8 cellular contexts compared by ENCODE assay signal in the genomic region with DNA sequence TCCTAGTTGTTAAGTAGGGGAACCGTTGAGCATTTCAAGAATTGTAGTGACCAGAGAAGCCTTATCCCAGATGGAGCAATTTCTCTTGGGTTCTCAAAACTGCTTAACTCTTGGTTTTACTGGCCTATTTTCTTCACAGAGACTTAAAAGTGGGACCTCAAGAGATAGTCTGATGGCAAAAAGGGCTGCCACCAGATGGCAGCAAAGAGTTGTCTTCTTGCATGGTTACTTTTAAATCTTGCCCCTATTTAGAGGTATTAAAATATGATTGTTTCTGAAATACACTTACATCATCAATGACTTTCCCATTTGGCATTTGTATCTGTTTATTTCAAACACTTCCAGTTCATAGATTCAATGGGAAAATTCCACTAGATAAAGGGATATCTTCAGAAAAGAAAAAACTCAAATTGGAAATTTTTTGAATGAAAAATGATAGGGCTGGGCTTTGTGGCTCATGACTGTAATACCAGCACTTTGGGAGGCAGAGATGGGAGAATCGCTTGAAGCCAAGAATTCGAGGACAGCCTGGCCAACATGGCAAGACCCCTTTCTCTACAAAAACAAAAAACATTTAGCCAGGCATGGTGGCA.
A peak's percentile ranks its signal among the peaks of the same experiment; 100 is the strongest.
DNase-seq lines count a peak whose midpoint lies in the region; ATAC-seq, FAIRE-seq and TF ChIP-seq lines count a peak whose summit lies in the region.

No MANE protein-coding gene starts in this region.

- peak; percentile 80 to 91 for TF ChIP-seq CTCF in brain (conservative IDR thresholded peaks at IDR 0.05)

- H3K9me3 Mint-ChIP-seq in brain = no peaks in the 10 kb centered on the region
- no peaks in the 10 kb centered on the region for H3K9me3 Mint-ChIP-seq in stimulated activated memory B cell treated with anti-CD40 and anti-IgM and Interleukin-4, amounts not matched to agents 10 μg/mL and 1 μg/mL and 100 μg/mL, for 72 hours

- no peaks in the 10 kb centered on the region for H3K27me3 Mint-ChIP-seq in brain
- H3K27me3 Mint-ChIP-seq in stimulated activated memory B cell treated with anti-CD40 and anti-IgM and Interleukin-4, amounts not matched to agents 10 μg/mL and 1 μg/mL and 100 μg/mL, for 72 hours = peaks cover 10% of the 10 kb centered on the region

- H3K36me3 Mint-ChIP-seq in brain = no peaks in the 10 kb centered on the region
- H3K36me3 Mint-ChIP-seq in stimulated activated memory B cell treated with anti-CD40 and anti-IgM and Interleukin-4, amounts not matched to agents 10 μg/mL and 1 μg/mL and 100 μg/mL, for 72 hours = no peaks in the 10 kb centered on the region

- peak; percentile 66 for FAIRE-seq in islet of Langerhans (lab: Jason Lieb, UNC)

- DNase-seq in activated T-cell treated with anti-CD3 and anti-CD28 coated beads for 48 hours (ENCODE audit: low read depth) (peak; percentile 4), activated T-cell treated with anti-CD3 and anti-CD28 coated beads for 4 hours (no peak), NCI-H460 (ENCODE audit: extremely low read depth, low read depth) (peak; percentile 67)
- DNase-seq in stimulated activated CD4-positive, alpha-beta T cell treated with anti-CD3 and anti-CD28 coated beads, Interleukin-2, amount 100 ng/mL, for 48 hours = peak; percentile 38 to 39

- no peak overlapping the region for H3K4me3 Mint-ChIP-seq in brain
- H3K4me3 Mint-ChIP-seq in stimulated activated memory B cell treated with anti-CD40 and anti-IgM and Interleukin-4, amounts not matched to agents 10 μg/mL and 1 μg/mL and 100 μg/mL, for 72 hours = no peak overlapping the region

- H3K4me1 Mint-ChIP-seq in brain = no peaks in the 10 kb centered on the region
- H3K4me1 Mint-ChIP-seq in stimulated activated memory B cell treated with anti-CD40 and anti-IgM and Interleukin-4, amounts not matched to agents 10 μg/mL and 1 μg/mL and 100 μg/mL, for 72 hours = no peaks in the 10 kb centered on the region

- no peak overlapping the region for H3K27ac Mint-ChIP-seq in brain
- no peak overlapping the region for H3K27ac Mint-ChIP-seq in stimulated activated memory B cell treated with anti-CD40 and anti-IgM and Interleukin-4, amounts not matched to agents 10 μg/mL and 1 μg/mL and 100 μg/mL, for 72 hours

- ATAC-seq in HG02973 (IDR thresholded peaks at IDR 0.05; ENCODE audit: unreplicated experiment) = peak; percentile 70
- ATAC-seq in stimulated activated memory B cell treated with anti-CD40 and anti-IgM and Interleukin-4, amounts not matched to agents 10 μg/mL and 1 μg/mL and 100 μg/mL, for 72 hours = no peak
